In the genomic region with DNA sequence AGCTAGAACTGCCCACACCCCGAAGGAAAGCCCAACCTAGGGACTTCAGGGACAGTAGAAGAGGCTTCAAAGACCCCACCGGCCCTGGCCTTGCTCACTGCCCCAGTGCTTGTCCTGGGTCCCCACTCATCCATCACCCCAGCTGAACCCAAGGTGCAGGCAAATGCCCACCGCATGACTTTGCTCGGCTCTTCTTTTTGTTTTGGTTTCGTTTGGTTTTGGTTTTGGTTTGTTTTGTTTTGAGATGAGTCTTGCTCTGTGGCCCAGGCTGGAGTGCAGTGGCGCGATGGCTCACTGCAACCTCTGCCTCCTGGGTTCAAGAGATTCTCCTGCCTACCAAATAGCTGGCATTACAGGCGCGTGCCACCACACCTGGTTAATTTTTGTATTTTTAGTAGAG, we compare ENCODE assay signal across 8 cellular contexts. TPM values are rescaled to one million over a fixed set of nuclear protein-coding genes. Genes with fewer than 3 reads are reported as not detected.
DNase-seq lines count a peak whose midpoint lies in the region; ATAC-seq, FAIRE-seq and TF ChIP-seq lines count a peak whose summit lies in the region.

No MANE protein-coding gene starts in this region.

- H4K20me1 ChIP-seq in KMS-11 (ENCODE audit: insufficient read depth), result no peaks in the 10 kb centered on the region

- CTCF ChIA-PET in GM10248 (lab: Yijun Ruan, JAX), result interaction anchor here (1.8 kb wide), 1 partner anchor 11 kb away, joined by 11 read pairs; no protein-coding TSS in a partner anchor

- intact Hi-C loops in kidney (cut with DNase I), result no loop called here

- H3K36me3 ChIP-seq in KMS-11 (ENCODE audit: insufficient read depth) (no peaks in the 10 kb centered on the region), tibial nerve (no peaks in the 10 kb centered on the region), kidney (ENCODE audit: control insufficient read depth in 1 of 2, insufficient read depth in 2 of 2, low read length in 2 of 2) (no peaks in the 10 kb centered on the region), endodermal cell (ENCODE audit: control insufficient read depth, insufficient read depth, low read length) (no peaks in the 10 kb centered on the region)

- TF ChIP-seq CTCF in GM10248 (IDR thresholded peaks at IDR 0.05; ENCODE audit: control extremely low read depth, extremely low read depth, low read depth, missing control alignments) (no peak), KMS-11 (conservative IDR thresholded peaks at IDR 0.05; ENCODE audit: low read depth, low read length) (no peak), tibial nerve (IDR thresholded peaks at IDR 0.05) (no peak), kidney (IDR thresholded peaks at IDR 0.05; ENCODE audit: borderline replicate concordance, extremely low read depth, insufficient read depth) (no peak), endodermal cell (conservative IDR thresholded peaks at IDR 0.05) (no peak)

- H3K27ac ChIP-seq in KMS-11 (peak overlapping the region; percentile 81), tibial nerve (no peak overlapping the region), kidney (ENCODE audit: low read depth in 2 of 2, low read length in 2 of 2) (no peak overlapping the region), endodermal cell (ENCODE audit: low read depth, low read length) (no peak overlapping the region)

- H3K4me1 ChIP-seq in KMS-11 (ENCODE audit: low read depth, poor library complexity, severe bottlenecking), result peaks cover 26% of the 10 kb centered on the region
- peaks cover 0 to 37% (median 2%) of the 10 kb centered on the region in 4 donors for H3K4me1 ChIP-seq in tibial nerve
- H3K4me1 ChIP-seq in kidney (ENCODE audit: control insufficient read depth in 1 of 2, insufficient read depth in 1 of 2, low read depth in 1 of 2, low read length in 2 of 2), result peaks cover 20 to 34% of the 10 kb centered on the region in 2 donors
- peaks cover 24% of the 10 kb centered on the region for H3K4me1 ChIP-seq in endodermal cell (ENCODE audit: control insufficient read depth, insufficient read depth, low read length)

- H3K36me3 Mint-ChIP-seq in effector memory CD8-positive, alpha-beta T cell (ENCODE audit: insufficient read depth), result peaks cover 4% of the 10 kb centered on the region
- no peaks in the 10 kb centered on the region for H3K36me3 Mint-ChIP-seq in endodermal cell (ENCODE audit: low read depth)

- TF ChIP-seq POLR2A in tibial nerve (IDR thresholded peaks at IDR 0.05), result no peak

- H2AFZ ChIP-seq in KMS-11 (ENCODE audit: low read depth), result peak overlapping the region; percentile 20; the same call in 1 of the 2 replicates

- 91 to 93% methylated on average over 8 of the region's 9 CpGs for WGBS in tibial nerve, 2 donors
- WGBS in endodermal cell (ENCODE audit: insufficient coverage in 1 of 2, insufficient read length in 1 of 2), 2 experiments, result 85 to 100% methylated on average over 1 to 9 of the region's 9 CpGs

- no peak for FAIRE-seq in kidney (lab: Jason Lieb, UNC)

- H3K9me3 Mint-ChIP-seq in effector memory CD8-positive, alpha-beta T cell, result no peaks in the 10 kb centered on the region
- no peaks in the 10 kb centered on the region for H3K9me3 Mint-ChIP-seq in endodermal cell

- H3K27me3 Mint-ChIP-seq in effector memory CD8-positive, alpha-beta T cell, result no peaks in the 10 kb centered on the region
- no peaks in the 10 kb centered on the region for H3K27me3 Mint-ChIP-seq in endodermal cell (ENCODE audit: insufficient read depth)

- TF ChIP-seq EP300 in tibial nerve (IDR thresholded peaks at IDR 0.05), result no peak

- no peaks in the 10 kb centered on the region for H3K27me3 ChIP-seq in KMS-11 (ENCODE audit: insufficient read depth, low read depth)
- no peaks in the 10 kb centered on the region for H3K27me3 ChIP-seq in tibial nerve
- no peaks in the 10 kb centered on the region for H3K27me3 ChIP-seq in endodermal cell (ENCODE audit: control insufficient read depth, insufficient read depth, low read length, poor library complexity, severe bottlenecking)

- H3K79me2 ChIP-seq in KMS-11 (ENCODE audit: insufficient read depth, low read depth), result peaks cover 22% of the 10 kb centered on the region

- POLR2A ChIA-PET in GM10248 (lab: Yijun Ruan, JAX), result interaction anchor here (0.9 kb wide), 1 partner anchor 9 kb away, joined by 3 read pairs; the partner anchor contains the start of gene CCDC85C

- H3K9me3 ChIP-seq in tibial nerve (no peaks in the 10 kb centered on the region), kidney (ENCODE audit: control insufficient read depth in 1 of 2, low read length in 2 of 2) (no peaks in the 10 kb centered on the region), endodermal cell (ENCODE audit: control insufficient read depth, low read length) (no peaks in the 10 kb centered on the region)

- DNase-seq in GM10248 (ENCODE audit: extremely low spot score) (peak; percentile 67), tibial nerve (ENCODE audit: low spot score in 2 of 2) (no peak), kidney (no peak), D341Med (ENCODE audit: low spot score) (no peak), endodermal cell (no peak)
- peak in 2 of 3 experiments; percentile 9 to 22 for DNase-seq in effector memory CD8-positive, alpha-beta T cell

- H3K4me2 ChIP-seq in KMS-11, result peak overlapping the region; percentile 59

- H3K9ac ChIP-seq in KMS-11 (peak overlapping the region; percentile 75), kidney (ENCODE audit: low read length in 2 of 2) (no peak overlapping the region), endodermal cell (ENCODE audit: extremely low read depth, low read length, poor library complexity, severe bottlenecking) (no peak overlapping the region)

- H3K4me1 Mint-ChIP-seq in effector memory CD8-positive, alpha-beta T cell (ENCODE audit: low read depth in 2 of 2), result peaks cover 14 to 23% of the 10 kb centered on the region in 2 donors
- H3K4me1 Mint-ChIP-seq in endodermal cell, result peaks cover 50% of the 10 kb centered on the region

- peak; percentile 75 for ATAC-seq in GM21528 (IDR thresholded peaks at IDR 0.05; ENCODE audit: low FRiP score, unreplicated experiment)
- peak; percentile 90 for ATAC-seq in effector memory CD8-positive, alpha-beta T cell (replicated peaks)

- H3K4me3 Mint-ChIP-seq in effector memory CD8-positive, alpha-beta T cell, result peak overlapping the region; percentile 72 to 83
- no peak overlapping the region for H3K4me3 Mint-ChIP-seq in endodermal cell

- H3K4me3 ChIP-seq in KMS-11 (IDR thresholded peaks at IDR 0.05; ENCODE audit: insufficient read depth, low read depth, low read length), result no peak overlapping the region
- no peak overlapping the region for H3K4me3 ChIP-seq in tibial nerve
- no peak overlapping the region for H3K4me3 ChIP-seq in kidney (ENCODE audit: low read length in 2 of 2)
- H3K4me3 ChIP-seq in endodermal cell (ENCODE audit: low read length), result no peak overlapping the region

- peak overlapping the region; percentile 91 to 95 for H3K27ac Mint-ChIP-seq in effector memory CD8-positive, alpha-beta T cell
- H3K27ac Mint-ChIP-seq in endodermal cell, result no peak overlapping the region

RNA-seq across cellular contexts. Expression of gene CCDC85C, which starts 9.0 kb away (rescaled TPM):
- total RNA-seq in tibial nerve (1 to 10 TPM in 2 of 4 donors, under 1 TPM in 2; 0.60 to 4.6 (median 1.8) TPM), kidney (21.4 TPM), endodermal cell (10 to 100 TPM; 32.8 to 45.8 TPM)
- polyA plus RNA-seq in kidney (ENCODE audit: insufficient read depth, low read depth, low replicate concordance), result 14.7 TPM
- 63.0 TPM for polyA plus RNA-seq in endodermal cell (2013, experiment 1 of 2)
- polyA plus RNA-seq in endodermal cell (2013, experiment 2 of 2), result 64.5 TPM

RNA-seq across cellular contexts. Expression of gene HHIPL1, which starts 49.9 kb away (rescaled TPM):
- total RNA-seq in tibial nerve, result 1 to 10 TPM; 2.6 to 3.9 (median 3.1) TPM
- total RNA-seq in kidney, result 0.88 TPM
- polyA plus RNA-seq in kidney (ENCODE audit: insufficient read depth, low read depth, low replicate concordance), result 0.32 TPM
- 1 to 10 TPM; 3.0 to 3.4 TPM for total RNA-seq in endodermal cell
- 1.8 TPM for polyA plus RNA-seq in endodermal cell (2013, experiment 1 of 2)
- 2.3 TPM for polyA plus RNA-seq in endodermal cell (2013, experiment 2 of 2)

Comparison
In these comparisons a context has a peak if more than half of its experiments do, and no peak if none do; other contexts are left out.
1. DNase-seq: peak in GM10248 (single experiment) and effector memory CD8-positive, alpha-beta T cell (2 of 3); none in tibial nerve (0 of 2), kidney (single experiment), D341Med (single experiment) and endodermal cell (single experiment).